Comparison of ENCODE assay signal across 8 cellular contexts in the genomic region with DNA sequence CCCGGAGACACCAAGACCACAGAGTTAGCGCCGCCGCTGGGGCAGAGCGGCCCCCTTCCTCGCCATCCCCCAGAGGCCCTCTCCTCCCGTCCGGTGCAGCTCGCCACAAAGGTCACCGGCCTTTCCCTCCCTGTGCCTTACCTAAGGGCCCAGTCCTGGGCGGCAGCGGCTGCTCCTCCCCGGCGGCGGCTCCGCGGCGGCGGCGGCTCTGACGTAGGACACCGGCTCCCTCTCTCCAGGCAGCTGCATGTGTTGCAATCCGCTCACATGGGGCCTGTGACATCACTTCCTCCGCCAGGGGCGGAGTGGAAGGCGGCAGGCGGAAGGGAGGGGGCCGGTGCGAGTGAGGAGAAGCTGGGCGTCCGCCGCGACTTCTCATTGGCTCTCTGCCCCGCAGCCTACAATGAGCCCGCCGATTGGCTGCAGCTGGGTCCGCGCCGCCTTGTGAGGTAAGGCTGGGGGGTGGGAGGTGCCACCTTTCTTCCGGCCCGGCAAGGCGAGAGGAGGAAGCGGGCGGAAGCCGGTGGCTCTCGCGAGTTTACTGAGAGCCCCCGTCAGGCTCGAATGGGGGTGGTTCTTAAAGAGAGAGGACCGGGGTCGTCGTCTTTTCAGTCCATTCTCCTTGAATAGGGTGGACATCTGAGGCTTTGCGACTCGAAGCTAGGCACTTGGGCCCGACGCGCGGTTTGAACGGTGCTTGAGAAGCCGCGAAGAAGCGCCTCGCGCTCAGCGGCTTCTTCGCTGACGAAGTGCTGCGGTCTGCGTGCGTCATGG. TPM values are rescaled to one million over a fixed set of nuclear protein-coding genes. Genes with fewer than 3 reads are reported as not detected.
A peak's percentile ranks its signal among the peaks of the same experiment; 100 is the strongest.
DNase-seq lines count a peak whose midpoint lies in the region; ATAC-seq and TF ChIP-seq lines count a peak whose summit lies in the region.

A gene (minus strand): TSS at position 281 of the 774 bp plus-strand sequence. CDS start 318 bp downstream, outside the sequence.

- H4K20me1 ChIP-seq in mammary epithelial cell (ENCODE audit: insufficient read depth, low read length), result no peaks in the 10 kb centered on the region

- WGBS in mammary epithelial cell (ENCODE audit: low coverage, missing lambda C conversion rate), result under 1% methylated on average over 33 of the region's 70 CpGs

- intact Hi-C loops in mammary epithelial cell (cut with micrococcal nuclease), result loop anchor here (1.0 to 5.0 kb wide), 4 partner anchors 32 to 362 kb away; a partner anchor contains a TSS

- dilution Hi-C loops in mammary epithelial cell (cut with HindIII; ENCODE audit: low sequenced_read_pairs), result no loop called here

- no peaks in the 10 kb centered on the region for H3K27me3 ChIP-seq in WERI-Rb-1 (ENCODE audit: insufficient read depth, low read depth, severe bottlenecking)
- no peaks in the 10 kb centered on the region for H3K27me3 ChIP-seq in mammary epithelial cell (ENCODE audit: insufficient read depth, low read length)

- H3K9ac ChIP-seq in mammary epithelial cell (ENCODE audit: insufficient read depth, low read length), result peak within 1 kb of the TSS; percentile 100

- H3K79me2 ChIP-seq in mammary epithelial cell (ENCODE audit: insufficient read depth, low read length), result peaks cover 95% of the 10 kb centered on the region

- peak within 1 kb of the TSS; percentile 93 for H2AFZ ChIP-seq in mammary epithelial cell (ENCODE audit: low read depth, low read length)

- H3K4me2 ChIP-seq in mammary epithelial cell (ENCODE audit: insufficient read depth, low read depth, low read length), result peak within 1 kb of the TSS; percentile 95

- no peak for TF ChIP-seq CTCF in WERI-Rb-1 (IDR thresholded peaks at IDR 0.05; ENCODE audit: low read depth, low read length)
- no peak for TF ChIP-seq CTCF in mammary epithelial cell (conservative IDR thresholded peaks at IDR 0.05 in 1 of 2, IDR thresholded peaks at IDR 0.05 in 1 of 2; ENCODE audit: extremely low read depth in 1 of 2, insufficient read depth in 1 of 2, low read depth in 1 of 2, low read length in 2 of 2)

- H3K4me3 ChIP-seq in WERI-Rb-1 (ENCODE audit: low read depth, low read length) (peak within 1 kb of the TSS; percentile 100), mammary epithelial cell (replicated peaks in 1 of 3; ENCODE audit: insufficient read depth in 1 of 3, low read depth in 2 of 3, low read length in 3 of 3) (peak within 1 kb of the TSS; percentile 80 to 96 (median 82)), iPS-18c (ENCODE audit: insufficient read depth, low read depth, low read length) (peak within 1 kb of the TSS; percentile 90), skin epidermis (peak within 1 kb of the TSS; percentile 68 to 99 (median 93))

- H3K9me3 ChIP-seq in WERI-Rb-1 (ENCODE audit: severe bottlenecking) (no peaks in the 10 kb centered on the region), mammary epithelial cell (replicated peaks; ENCODE audit: insufficient read depth, low read length) (no peaks in the 10 kb centered on the region), iPS-18c (ENCODE audit: control insufficient read depth, insufficient read depth, low read length) (no peaks in the 10 kb centered on the region)

- BruUV-seq in mammary epithelial cell (replicated peaks; lab: Mats Ljungman, UMichigan), result no TSS peak

- DNase-seq in ACHN, result peak; percentile 98
- peak; percentile 97 for DNase-seq in NCI-H2227 (lab: John Stamatoyannopoulos, UW; ENCODE audit: unreplicated experiment)
- DNase-seq in WERI-Rb-1, result peak; percentile 99
- peak; percentile 100 for DNase-seq in mammary epithelial cell

- in situ Hi-C loops in ACHN (cut with HindIII; ENCODE audit: low pct_ligation_motif_present, low pct_unique_long_range_greater_than_20kb, low sequenced_read_pairs), result no loop called here
- in situ Hi-C loops in mammary epithelial cell (cut with MboI; ENCODE audit: low sequenced_read_pairs in 2 of 2), result loop anchor here (10.0 to 25.0 kb wide), 2 partner anchors 78 to 356 kb away; a partner anchor contains a TSS

- peaks cover 36% of the 10 kb centered on the region for H3K4me1 ChIP-seq in mammary epithelial cell (ENCODE audit: insufficient read depth, low read length)

- CTCF ChIA-PET in mammary epithelial cell (lab: Charles Lee; ENCODE audit: low non-redundant PET), result no interaction called here

- peak within 1 kb of the TSS; percentile 99 for H3K27ac ChIP-seq in WERI-Rb-1
- peak within 1 kb of the TSS; percentile 100 for H3K27ac ChIP-seq in mammary epithelial cell (ENCODE audit: insufficient read depth, low read depth, low read length)
- H3K27ac ChIP-seq in skin epidermis, result peak within 1 kb of the TSS; percentile 92 to 100 (median 99)

- H3K36me3 ChIP-seq in WERI-Rb-1 (peaks cover 51% of the 10 kb centered on the region), mammary epithelial cell (ENCODE audit: insufficient read depth, low read length) (peaks cover 14% of the 10 kb centered on the region)

- peak; percentile 89 for ATAC-seq in GM18873 (IDR thresholded peaks at IDR 0.05; ENCODE audit: low FRiP score, unreplicated experiment)
- ATAC-seq in HG03139 (IDR thresholded peaks at IDR 0.05; ENCODE audit: unreplicated experiment), result peak; percentile 92

RNA-seq across cellular contexts. Expression of the gene that starts here (rescaled TPM):
- total RNA-seq in mammary epithelial cell, result 100 to 1,000 TPM; 167 to 200 TPM
- polyA plus RNA-seq in mammary epithelial cell, result 73.8 TPM
- 86.8 TPM for polyA minus RNA-seq in mammary epithelial cell

Comparison
In these comparisons a context has a peak if more than half of its experiments do, and no peak if none do; other contexts are left out.
1. Peak in every context shown above with its lines: DNase-seq, ATAC-seq, H3K4me3 ChIP-seq and H3K27ac ChIP-seq.